In the genomic region with DNA sequence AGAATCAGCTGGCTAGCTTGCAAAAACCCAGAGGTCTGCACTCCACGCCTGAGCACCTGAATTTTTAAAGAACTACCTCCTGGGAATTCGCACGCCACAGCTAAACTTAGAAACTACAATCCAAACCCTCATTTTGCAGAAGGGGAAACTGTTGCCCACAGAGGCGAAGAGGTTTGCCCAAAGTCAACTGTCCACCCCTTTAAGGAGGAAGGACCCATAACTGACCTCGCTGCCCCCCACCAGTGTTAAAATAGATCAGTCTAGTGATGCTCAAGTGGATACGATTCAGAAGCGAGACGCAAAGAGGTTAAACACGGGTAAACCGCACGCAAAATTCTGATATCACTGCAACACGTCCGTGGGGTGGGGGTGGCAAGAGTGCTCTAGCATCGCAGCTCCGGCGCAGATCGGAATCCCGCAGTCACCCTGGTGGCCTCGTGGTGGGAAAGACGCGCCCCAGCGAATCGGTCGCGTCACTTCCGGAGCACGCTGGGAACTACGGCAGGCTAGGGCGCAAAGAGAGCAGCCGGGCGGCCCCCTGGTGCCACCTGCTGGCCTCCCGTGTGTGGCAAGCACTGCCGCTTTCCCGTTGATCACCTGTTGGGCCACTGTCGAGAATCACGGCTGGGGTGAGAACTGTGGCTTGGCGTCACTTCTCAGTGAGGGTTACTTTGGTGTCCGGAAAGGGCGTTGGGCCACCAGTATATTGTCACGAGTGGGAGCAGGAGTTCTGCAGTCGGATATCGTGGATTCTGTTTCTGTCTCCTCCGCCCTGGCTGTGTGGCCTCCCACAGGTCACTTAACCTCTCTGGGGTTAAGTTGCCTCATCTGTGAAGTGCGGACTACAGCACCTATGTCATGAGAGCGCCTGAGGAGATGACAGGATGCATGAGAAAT, we compare ENCODE assay signal across 8 cellular contexts. TPM values are rescaled to one million over a fixed set of nuclear protein-coding genes. Genes with fewer than 3 reads are reported as not detected.
A peak's percentile ranks its signal among the peaks of the same experiment; 100 is the strongest.
DNase-seq lines count a peak whose midpoint lies in the region; ATAC-seq, FAIRE-seq and TF ChIP-seq lines count a peak whose summit lies in the region.

Gene ALKBH2 (minus strand): TSS at position 451 of the 897 bp plus-strand sequence. CDS start 686 bp downstream, outside the sequence.

- peak within 1 kb of the TSS; percentile 72 for H3K4me3 ChIP-seq in astrocyte (ENCODE audit: insufficient read depth, low read depth, low read length)

- H3K27ac Mint-ChIP-seq in T-helper 2 cell treated with Interferon-gamma antibody and Interleukin-4, amounts not matched to agents 5 μg/mL and 100 μg/mL, for 36 hours, result peak within 1 kb of the TSS; percentile 87
- H3K27ac Mint-ChIP-seq in astrocyte (ENCODE audit: unreplicated experiment), result peak within 1 kb of the TSS; percentile 53

- H3K27me3 ChIP-seq in astrocyte (ENCODE audit: insufficient read depth, low read length), result no peaks in the 10 kb centered on the region

- DNase-seq in NCI-H1930 (lab: John Stamatoyannopoulos, UW) (peak; percentile 89 to 92), astrocyte (ENCODE audit: low read depth) (peak; percentile 74), hepatic stellate cell (ENCODE audit: low spot score) (peak; percentile 93), retina (peak; percentile 95)
- peak; percentile 94 for DNase-seq in T-helper 2 cell treated with Interferon-gamma antibody and Interleukin-4, amounts not matched to agents 5 μg/mL and 100 μg/mL, for 36 hours (ENCODE audit: low spot score)

- ATAC-seq in GM18498 (IDR thresholded peaks at IDR 0.05; ENCODE audit: unreplicated experiment) (peak; percentile 67), HG02970 (IDR thresholded peaks at IDR 0.05; ENCODE audit: low FRiP score, unreplicated experiment) (peak; percentile 61), GM18519 (IDR thresholded peaks at IDR 0.05; ENCODE audit: low FRiP score, unreplicated experiment) (no peak)

- peaks cover 11% of the 10 kb centered on the region for H3K36me3 Mint-ChIP-seq in T-helper 2 cell treated with Interferon-gamma antibody and Interleukin-4, amounts not matched to agents 5 μg/mL and 100 μg/mL, for 36 hours (ENCODE audit: low read depth)
- H3K36me3 Mint-ChIP-seq in astrocyte (ENCODE audit: low read depth, unreplicated experiment), result peaks cover 10% of the 10 kb centered on the region

- H3K4me3 Mint-ChIP-seq in T-helper 2 cell treated with Interferon-gamma antibody and Interleukin-4, amounts not matched to agents 5 μg/mL and 100 μg/mL, for 36 hours, result peak within 1 kb of the TSS; percentile 83
- peak within 1 kb of the TSS; percentile 63 for H3K4me3 Mint-ChIP-seq in astrocyte (ENCODE audit: unreplicated experiment)

- no peaks in the 10 kb centered on the region for H4K20me1 ChIP-seq in astrocyte (ENCODE audit: insufficient read depth, low read length)

- H3K9me3 ChIP-seq in astrocyte (ENCODE audit: insufficient read depth, low read depth, low read length), result no peaks in the 10 kb centered on the region

- peak; percentile 88 for TF ChIP-seq CTCF in astrocyte (IDR thresholded peaks at IDR 0.05; ENCODE audit: insufficient read depth, low read depth, low read length)

- no peaks in the 10 kb centered on the region for H3K9me3 Mint-ChIP-seq in T-helper 2 cell treated with Interferon-gamma antibody and Interleukin-4, amounts not matched to agents 5 μg/mL and 100 μg/mL, for 36 hours
- peaks cover 6% of the 10 kb centered on the region for H3K9me3 Mint-ChIP-seq in astrocyte (ENCODE audit: unreplicated experiment)

- peak within 1 kb of the TSS; percentile 79 for H3K9ac ChIP-seq in astrocyte (ENCODE audit: low read length)

- H3K4me2 ChIP-seq in astrocyte (ENCODE audit: low read length), result peak within 1 kb of the TSS; percentile 93

- peaks cover 25% of the 10 kb centered on the region for H3K4me1 Mint-ChIP-seq in T-helper 2 cell treated with Interferon-gamma antibody and Interleukin-4, amounts not matched to agents 5 μg/mL and 100 μg/mL, for 36 hours (ENCODE audit: low read depth)
- H3K4me1 Mint-ChIP-seq in astrocyte (ENCODE audit: low read depth, unreplicated experiment), result peaks cover 6% of the 10 kb centered on the region

- peaks cover 28% of the 10 kb centered on the region for H3K79me2 ChIP-seq in astrocyte (ENCODE audit: insufficient read depth, low read length)

- H3K27ac ChIP-seq in astrocyte (ENCODE audit: low read depth, low read length), result peak within 1 kb of the TSS; percentile 63

- peak within 1 kb of the TSS; percentile 97 for H2AFZ ChIP-seq in astrocyte (ENCODE audit: low read depth, low read length)

- peak; percentile 78 for FAIRE-seq in astrocyte (lab: Jason Lieb, UNC)

- no peaks in the 10 kb centered on the region for H3K36me3 ChIP-seq in astrocyte (ENCODE audit: insufficient read depth, low read length)

- H3K27me3 Mint-ChIP-seq in T-helper 2 cell treated with Interferon-gamma antibody and Interleukin-4, amounts not matched to agents 5 μg/mL and 100 μg/mL, for 36 hours (ENCODE audit: low read depth), result no peaks in the 10 kb centered on the region
- H3K27me3 Mint-ChIP-seq in astrocyte (ENCODE audit: low read depth, unreplicated experiment), result peaks cover 2% of the 10 kb centered on the region

- peaks cover 18% of the 10 kb centered on the region for H3K4me1 ChIP-seq in astrocyte (ENCODE audit: insufficient read depth, low read length)

RNA-seq across cellular contexts. Expression of gene ALKBH2, which starts in this region (rescaled TPM):
- 5.1 and 6.0 TPM in 2 replicates for total RNA-seq in astrocyte
